Comparison of ENCODE assay signal across 8 cellular contexts in the genomic region with DNA sequence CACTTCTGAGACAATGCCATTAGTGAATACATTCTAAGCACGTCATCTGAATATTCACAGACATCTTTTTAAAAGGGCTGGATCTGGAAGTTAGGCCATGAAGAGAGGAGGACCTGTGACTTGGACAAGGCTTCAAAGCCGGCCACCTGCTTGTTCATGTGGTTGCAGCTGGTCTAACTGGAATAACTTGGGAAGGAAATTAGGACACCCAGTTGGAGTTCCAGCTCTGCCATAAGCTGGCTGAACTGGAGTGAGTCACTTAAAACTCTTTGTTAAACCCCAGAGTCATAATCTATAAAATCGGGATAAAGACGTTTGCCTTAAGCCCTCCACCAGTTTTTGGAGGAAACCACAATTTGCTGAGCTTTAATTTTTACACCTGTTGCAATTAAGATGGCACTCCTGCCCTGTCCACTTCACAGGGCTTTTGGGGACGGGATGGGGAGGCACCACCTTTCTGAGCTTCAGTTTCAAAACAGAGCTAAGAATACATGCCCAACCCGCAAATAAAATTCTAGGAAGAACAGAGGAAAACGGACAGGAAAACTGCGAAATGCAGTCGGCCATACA.
DNase-seq lines count a peak whose midpoint lies in the region; ATAC-seq lines count a peak whose summit lies in the region.

No MANE protein-coding gene starts in this region.

- DNase-seq in SIG-M5 treated with dmso at 0.1 percent for 504 hours (lab: John Stamatoyannopoulos, UW; ENCODE audit: unreplicated experiment) (peak; percentile 26), SIG-M5 (lab: John Stamatoyannopoulos, UW) (no peak), NAMALWA (ENCODE audit: low spot score) (peak; percentile 5), cerebellar cortex (ENCODE audit: low spot score) (peak; percentile 16), glomerular visceral epithelial cell (ENCODE audit: extremely low spot score) (no peak)

- no peaks in the 10 kb centered on the region for H3K36me3 ChIP-seq in muscle layer of colon (ENCODE audit: insufficient read depth, low read length)

- no peak for ATAC-seq in GM21528 (IDR thresholded peaks at IDR 0.05; ENCODE audit: low FRiP score, unreplicated experiment)
- ATAC-seq in HG03095 (IDR thresholded peaks at IDR 0.05; ENCODE audit: unreplicated experiment): no peak

- H3K27ac ChIP-seq in muscle layer of colon (ENCODE audit: low read depth, low read length): no peak overlapping the region

- H3K9ac ChIP-seq in muscle layer of colon (ENCODE audit: low read length): peak overlapping the region; percentile 55

- no peaks in the 10 kb centered on the region for H3K27me3 ChIP-seq in muscle layer of colon (ENCODE audit: control insufficient read depth in 1 of 2, insufficient read depth in 2 of 2, low read length in 2 of 2)

- H3K4me1 ChIP-seq in muscle layer of colon (ENCODE audit: insufficient read depth, low read length): peaks cover 8% of the 10 kb centered on the region

- H3K4me3 ChIP-seq in muscle layer of colon (ENCODE audit: low read depth in 1 of 2, low read length in 2 of 2): peak overlapping the region; percentile 85 to 91

- no peaks in the 10 kb centered on the region for H3K9me3 ChIP-seq in muscle layer of colon (ENCODE audit: low read length)

Comparison
In these comparisons a context has a peak if more than half of its experiments do, and no peak if none do; other contexts are left out.
1. DNase-seq: peak in SIG-M5 treated with dmso at 0.1 percent for 504 hours (single experiment), NAMALWA (single experiment) and cerebellar cortex (single experiment); none in SIG-M5 (single experiment) and glomerular visceral epithelial cell (single experiment).